18 cellular contexts compared by ENCODE assay signal in genomic region chr17:46147167-46147749, GRCh38. TPM values are rescaled to one million over a fixed set of nuclear protein-coding genes. Genes with fewer than 3 reads are reported as not detected.
DNase-seq lines count a peak whose midpoint lies in the region; ATAC-seq lines count a peak whose summit lies in the region.
"Had no signal": no experiment of that assay in that cellular context is flagged by ENCODE, and none has a peak within 500 bp of the region (broad histone marks: within the 10 kb centered on the region; RNA-seq: fewer than 3 reads in every experiment).

No MANE protein-coding gene starts in this region.

- in situ Hi-C loops in ACHN (cut with HindIII; ENCODE audit: low pct_ligation_motif_present, low pct_unique_long_range_greater_than_20kb, low sequenced_read_pairs) = no loop called here

- CTCF ChIA-PET in activated CD4-positive, alpha-beta memory T cell treated with anti-CD3 and anti-CD28 coated beads for 36 hours (lab: Charles Lee) = interaction anchor here (2.0 to 4.3 kb wide), 2 partner anchors 10 to 11 kb away, joined by 5 to 35 read pairs; no protein-coding TSS in a partner anchor

- ATAC-seq in memory B cell (ENCODE audit: low read depth) = no peak
- no peak for ATAC-seq in GM21723 (IDR thresholded peaks at IDR 0.05; ENCODE audit: unreplicated experiment)
- ATAC-seq in HG03439 (IDR thresholded peaks at IDR 0.05; ENCODE audit: unreplicated experiment) = no peak
- ATAC-seq: left lung had no signal

- POLR2A ChIA-PET in activated CD4-positive, alpha-beta memory T cell treated with anti-CD3 and anti-CD28 coated beads for 36 hours (lab: Charles Lee) = interaction anchor here (2.9 kb wide), 1 partner anchor 9 kb away, joined by 48 read pairs; no protein-coding TSS in a partner anchor

- H3K4me1 Mint-ChIP-seq in activated CD4-positive, alpha-beta memory T cell treated with anti-CD3 and anti-CD28 coated beads for 36 hours (ENCODE audit: low read depth) = peaks cover 84% of the 10 kb centered on the region
- peaks cover 44% of the 10 kb centered on the region for H3K4me1 Mint-ChIP-seq in memory B cell

- intact Hi-C loops in activated CD4-positive, alpha-beta memory T cell treated with anti-CD3 and anti-CD28 coated beads for 36 hours (cut with micrococcal nuclease) = no loop called here

- H3K27me3 Mint-ChIP-seq in activated CD4-positive, alpha-beta memory T cell treated with anti-CD3 and anti-CD28 coated beads for 36 hours = no peaks in the 10 kb centered on the region
- H3K27me3 Mint-ChIP-seq in memory B cell = no peaks in the 10 kb centered on the region

- H3K9me3 Mint-ChIP-seq in activated CD4-positive, alpha-beta memory T cell treated with anti-CD3 and anti-CD28 coated beads for 36 hours = no peaks in the 10 kb centered on the region
- no peaks in the 10 kb centered on the region for H3K9me3 Mint-ChIP-seq in memory B cell

- H3K27ac Mint-ChIP-seq in activated CD4-positive, alpha-beta memory T cell treated with anti-CD3 and anti-CD28 coated beads for 36 hours = peak overlapping the region; percentile 67
- peak overlapping the region; percentile 75 for H3K27ac Mint-ChIP-seq in memory B cell

- DNase-seq in stimulated activated naive CD4-positive, alpha-beta T cell treated with Interleukin-2 at 50 U/mL for 16 hours (lab: John Stamatoyannopoulos, UW) = peak; percentile 18
- DNase-seq in stimulated activated naive CD4-positive, alpha-beta T cell (lab: John Stamatoyannopoulos, UW) = no peak
- no peak for DNase-seq in activated CD4-positive, alpha-beta memory T cell treated with anti-CD3 and anti-CD28 coated beads for 36 hours
- DNase-seq in memory B cell (ENCODE audit: low spot score in 2 of 2) (no peak), ACHN (no peak), inferior parietal cortex (ENCODE audit: extremely low spot score) (no peak)
- DNase-seq: activated CD4-positive, CD25-positive, alpha-beta regulatory T cell treated with anti-CD3 and anti-CD28 coated beads, Interleukin-2, amount 50 U/mL, for 72 hours; activated effector memory CD4-positive, alpha-beta T cell treated with anti-CD3 and anti-CD28 coated beads, Interleukin-2, amount 50 U/mL, for 16 hours; brain microvascular endothelial cell; DMS153; dorsolateral prefrontal cortex; left lung; NCI-H187 treated with DMSO at 0.1 percent for 48 hours; NCI-H524; SW 1271; transverse colon had no signal

- H3K36me3 Mint-ChIP-seq in activated CD4-positive, alpha-beta memory T cell treated with anti-CD3 and anti-CD28 coated beads for 36 hours = peaks cover 9% of the 10 kb centered on the region
- H3K36me3 Mint-ChIP-seq in memory B cell = peaks cover 2% of the 10 kb centered on the region

- H3K4me3 Mint-ChIP-seq in activated CD4-positive, alpha-beta memory T cell treated with anti-CD3 and anti-CD28 coated beads for 36 hours = no peak overlapping the region
- H3K4me3 Mint-ChIP-seq in memory B cell = no peak overlapping the region

RNA-seq across cellular contexts. Expression of gene KANSL1, which starts 46.0 kb away (rescaled TPM):
- total RNA-seq in activated CD4-positive, alpha-beta memory T cell treated with anti-CD3 and anti-CD28 coated beads for 36 hours = 10 to 100 TPM; 57.3 to 63.8 TPM
